In the genomic region with DNA sequence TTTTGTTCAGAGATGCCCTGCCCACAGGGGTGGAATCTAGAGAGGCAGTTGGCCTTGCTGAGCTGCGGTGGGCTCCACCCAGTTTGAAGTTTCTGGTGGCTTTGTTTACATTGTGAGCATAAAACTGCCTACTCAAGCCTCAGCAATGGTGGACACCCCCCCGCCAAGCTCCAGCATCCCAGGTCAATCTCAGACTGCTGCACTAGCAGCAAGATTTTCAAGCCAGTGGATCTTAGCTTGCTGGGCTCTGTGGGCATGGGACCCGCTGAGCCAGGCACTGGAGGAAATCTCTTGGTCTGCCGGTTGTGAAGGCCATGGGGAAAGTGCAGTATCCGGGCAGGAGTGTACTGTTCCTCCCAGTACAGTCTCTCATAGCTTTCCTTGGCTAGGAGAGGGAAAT, we compare ENCODE assay signal across 10 cellular contexts. TPM values are rescaled to one million over a fixed set of nuclear protein-coding genes. Genes with fewer than 3 reads are reported as not detected.
"Had no signal": no experiment of that assay in that cellular context is flagged by ENCODE, and none has a peak within 500 bp of the region (broad histone marks: within the 10 kb centered on the region; RNA-seq: fewer than 3 reads in every experiment).

No MANE protein-coding gene starts in this region.

- H3K27ac ChIP-seq: GM23248, HL-60 had no signal

- H3K4me3 ChIP-seq: GM23248, HAP-1 had no signal

- H2AFZ ChIP-seq: GM23248 had no signal

- H3K9me3 ChIP-seq: HAP-1 had no signal

- DNase-seq: GM23248, GOT3, H7, HFFc6 had no signal

- H3K4me1 ChIP-seq: HAP-1 had no signal

- H3K9ac ChIP-seq: GM23248 had no signal

- ATAC-seq: HCT116, HepG2 had no signal

- H3K36me3 ChIP-seq: HAP-1 had no signal

RNA-seq across cellular contexts. Expression of a gene that starts 55.5 kb away (rescaled TPM):
- total RNA-seq: GM23248, H4, H7, HepG2, HFFc6, HT1080 had no signal
